Comparison of ENCODE assay signal across 9 cellular contexts in genomic region chr1:220874201-220874655, GRCh38. TPM values are rescaled to one million over a fixed set of nuclear protein-coding genes. Genes with fewer than 3 reads are reported as not detected.
DNase-seq lines count a peak whose midpoint lies in the region; ATAC-seq and TF ChIP-seq lines count a peak whose summit lies in the region.
"Had no signal": no experiment of that assay in that cellular context is flagged by ENCODE, and none has a peak within 500 bp of the region (broad histone marks: within the 10 kb centered on the region; RNA-seq: fewer than 3 reads in every experiment).

No MANE protein-coding gene starts in this region.

- H3K9me3 ChIP-seq in SJCRH30 (replicated peaks): no peaks in the 10 kb centered on the region

- H3K27ac ChIP-seq in SJCRH30: no peak overlapping the region

- H3K36me3 Mint-ChIP-seq in osteocyte (ENCODE audit: unreplicated experiment): no peaks in the 10 kb centered on the region
- H3K36me3 Mint-ChIP-seq: activated naive CD4-positive, alpha-beta T cell treated with anti-CD3 and anti-CD28 coated beads, Interleukin-2, amount 50 U/mL, for 24 hours had no signal

- no peak overlapping the region for H3K27ac Mint-ChIP-seq in osteocyte (ENCODE audit: unreplicated experiment)
- H3K27ac Mint-ChIP-seq: activated naive CD4-positive, alpha-beta T cell treated with anti-CD3 and anti-CD28 coated beads, Interleukin-2, amount 50 U/mL, for 24 hours had no signal

- peak; percentile 31 to 40 for DNase-seq in SHP77 (lab: John Stamatoyannopoulos, UW)
- no peak for DNase-seq in SHP77 treated with DMSO at 0.1 percent for 48 hours (lab: John Stamatoyannopoulos, UW)
- DNase-seq in HuH-7 (ENCODE audit: low spot score): peak; percentile 73
- peak; percentile 69 to 87 for DNase-seq in SJCRH30
- DNase-seq in fibroblast of pulmonary artery (ENCODE audit: low read depth): peak; percentile 76
- no peak for DNase-seq in osteocyte (ENCODE audit: extremely low spot score, unreplicated experiment)
- DNase-seq in T1000 (lab: John Stamatoyannopoulos, UW): no peak

- H3K4me1 ChIP-seq in SJCRH30: peaks cover 9% of the 10 kb centered on the region

- H3K36me3 ChIP-seq in SJCRH30: no peaks in the 10 kb centered on the region

- H3K9me3 Mint-ChIP-seq in osteocyte (ENCODE audit: unreplicated experiment): no peaks in the 10 kb centered on the region
- H3K9me3 Mint-ChIP-seq: activated naive CD4-positive, alpha-beta T cell treated with anti-CD3 and anti-CD28 coated beads, Interleukin-2, amount 50 U/mL, for 24 hours had no signal

- ATAC-seq in HG03521 (IDR thresholded peaks at IDR 0.05; ENCODE audit: unreplicated experiment): no peak

- TF ChIP-seq CTCF in fibroblast of pulmonary artery (IDR thresholded peaks at IDR 0.05; ENCODE audit: low read length, missing control alignments) (peak; percentile 77), osteocyte (IDR thresholded peaks at IDR 0.05) (peak; percentile 85)

- H3K4me3 ChIP-seq in SJCRH30 (no peak overlapping the region), fibroblast of pulmonary artery (replicated peaks; ENCODE audit: low read depth, low read length) (no peak overlapping the region)

- peaks cover 27% of the 10 kb centered on the region for H3K4me1 Mint-ChIP-seq in osteocyte (ENCODE audit: unreplicated experiment)

- H3K4me3 Mint-ChIP-seq in osteocyte (ENCODE audit: unreplicated experiment): no peak overlapping the region
- H3K4me3 Mint-ChIP-seq: activated naive CD4-positive, alpha-beta T cell treated with anti-CD3 and anti-CD28 coated beads, Interleukin-2, amount 50 U/mL, for 24 hours had no signal

- no peaks in the 10 kb centered on the region for H3K27me3 ChIP-seq in SJCRH30

- H3K27me3 Mint-ChIP-seq in osteocyte (ENCODE audit: unreplicated experiment): peaks cover 78% of the 10 kb centered on the region

RNA-seq across cellular contexts. Expression of gene HLX, which starts 5.0 kb away (rescaled TPM):
- 15.4 and 17.0 TPM in 2 replicates for total RNA-seq in SJCRH30 (2014; rRNA removed; shearing (Covaris generic))
- 0.54 and 1.5 TPM in 2 replicates for total RNA-seq in osteocyte

Comparison
In these comparisons a context has a peak if more than half of its experiments do, and no peak if none do; other contexts are left out.
1. DNase-seq: peak in SHP77 (2 of 2), HuH-7 (single experiment), SJCRH30 (2 of 2) and fibroblast of pulmonary artery (single experiment); none in SHP77 treated with DMSO at 0.1 percent for 48 hours (single experiment), osteocyte (single experiment) and T1000 (single experiment).